In the genomic region with DNA sequence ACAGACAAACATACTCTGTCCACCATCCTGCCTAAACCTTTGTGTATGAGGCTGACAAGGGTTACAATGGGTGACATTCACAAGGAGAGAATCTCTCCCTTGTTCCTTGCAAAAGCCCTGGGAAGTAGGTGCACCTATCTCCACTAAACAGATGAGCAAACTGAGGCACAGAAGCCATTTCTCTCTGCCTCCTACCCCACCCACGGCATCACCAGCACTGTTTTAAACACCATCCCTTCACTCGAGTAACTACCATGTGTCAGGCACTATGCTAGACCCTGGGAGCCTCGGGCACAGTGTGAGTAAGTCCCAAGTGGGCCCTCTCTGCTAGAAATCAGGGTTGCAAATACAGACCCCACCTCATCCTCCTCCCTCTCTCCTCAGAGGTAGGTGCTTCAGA, we compare ENCODE assay signal across 9 cellular contexts. TPM values are rescaled to one million over a fixed set of nuclear protein-coding genes. Genes with fewer than 3 reads are reported as not detected.
DNase-seq lines count a peak whose midpoint lies in the region; ATAC-seq, FAIRE-seq and TF ChIP-seq lines count a peak whose summit lies in the region.
"Had no signal": no experiment of that assay in that cellular context is flagged by ENCODE, and none has a peak within 500 bp of the region (broad histone marks: within the 10 kb centered on the region; RNA-seq: fewer than 3 reads in every experiment).

No MANE protein-coding gene starts in this region.

- H3K27me3 Mint-ChIP-seq in activated naive CD4-positive, alpha-beta T cell treated with anti-CD3 and anti-CD28 coated beads, Interleukin-2, amount 10 ng/mL, durations not matched to agents 7 days and 5 days, result no peaks in the 10 kb centered on the region

- no peak for DNase-seq in activated naive CD4-positive, alpha-beta T cell treated with anti-CD3 and anti-CD28 coated beads, Interleukin-2, amount 10 ng/mL, durations not matched to agents 7 days and 5 days
- no peak for DNase-seq in activated naive CD4-positive, alpha-beta T cell treated with Interleukin-2 at 50 U/mL for 16 hours
- DNase-seq in ascending aorta (ENCODE audit: low spot score in 2 of 2) (no peak), right lobe of liver (no peak), transverse colon (no peak), HTR-8/SVneo (ENCODE audit: insufficient read length, low spot score) (no peak), HPDE6-E6E7 (ENCODE audit: extremely low spot score) (no peak)
- DNase-seq: amniotic stem cell had no signal

- no peaks in the 10 kb centered on the region for H3K9me3 Mint-ChIP-seq in activated naive CD4-positive, alpha-beta T cell treated with anti-CD3 and anti-CD28 coated beads, Interleukin-2, amount 10 ng/mL, durations not matched to agents 7 days and 5 days

- peaks cover 23% of the 10 kb centered on the region for H3K36me3 Mint-ChIP-seq in activated naive CD4-positive, alpha-beta T cell treated with anti-CD3 and anti-CD28 coated beads, Interleukin-2, amount 10 ng/mL, durations not matched to agents 7 days and 5 days

- peaks cover 40% of the 10 kb centered on the region for H3K4me1 Mint-ChIP-seq in activated naive CD4-positive, alpha-beta T cell treated with anti-CD3 and anti-CD28 coated beads, Interleukin-2, amount 10 ng/mL, durations not matched to agents 7 days and 5 days

- TF ChIP-seq EP300 in transverse colon (IDR thresholded peaks at IDR 0.05; ENCODE audit: low read depth), result no peak

- H3K9me3 ChIP-seq in ascending aorta, result no peaks in the 10 kb centered on the region
- H3K9me3 ChIP-seq in right lobe of liver, result no peaks in the 10 kb centered on the region
- H3K9me3 ChIP-seq in transverse colon, result no peaks in the 10 kb centered on the region

- peaks cover 7 to 11% of the 10 kb centered on the region in 2 donors for H3K4me1 ChIP-seq in ascending aorta
- peaks cover 0 to 27% (median 4%) of the 10 kb centered on the region in 4 donors for H3K4me1 ChIP-seq in right lobe of liver
- peaks cover 16 to 23% (median 19%) of the 10 kb centered on the region in 4 donors for H3K4me1 ChIP-seq in transverse colon

- H3K4me3 ChIP-seq in ascending aorta (peak overlapping the region; percentile 83 to 95), right lobe of liver (peak overlapping the region; percentile 92 to 93 (median 92)), transverse colon (peak overlapping the region; percentile 63 to 94 (median 77))

- no peak for FAIRE-seq in HTR-8/SVneo (lab: Jason Lieb, UNC)

- peak overlapping the region; percentile 84 for H3K27ac Mint-ChIP-seq in activated naive CD4-positive, alpha-beta T cell treated with anti-CD3 and anti-CD28 coated beads, Interleukin-2, amount 10 ng/mL, durations not matched to agents 7 days and 5 days

- TF ChIP-seq POLR2A in right lobe of liver (IDR thresholded peaks at IDR 0.05) (no peak), transverse colon (IDR thresholded peaks at IDR 0.05) (no peak)

- CTCF ChIA-PET in activated naive CD4-positive, alpha-beta T cell treated with anti-CD3 and anti-CD28 coated beads, Interleukin-2, amount 10 ng/mL, durations not matched to agents 7 days and 5 days (lab: Charles Lee), result no interaction called here

- H3K36me3 ChIP-seq in ascending aorta, result peaks cover 0 to 5% of the 10 kb centered on the region in 2 donors
- H3K36me3 ChIP-seq in right lobe of liver, result peaks cover 0 to 4% (median 0%) of the 10 kb centered on the region in 4 donors
- no peaks in the 10 kb centered on the region for H3K36me3 ChIP-seq in transverse colon

- peak overlapping the region; percentile 94 for H3K4me3 Mint-ChIP-seq in activated naive CD4-positive, alpha-beta T cell treated with anti-CD3 and anti-CD28 coated beads, Interleukin-2, amount 10 ng/mL, durations not matched to agents 7 days and 5 days

- ATAC-seq in right lobe of liver, result no peak
- ATAC-seq in HG02870 (IDR thresholded peaks at IDR 0.05; ENCODE audit: unreplicated experiment), result no peak

- in situ Hi-C loops in transverse colon (cut with MboI; ENCODE audit: low pct_ligation_motif_present in 1 of 4, low pct_unique_long_range_greater_than_20kb in 1 of 4, low sequenced_read_pairs in 3 of 4), result no loop called here

- H3K27me3 ChIP-seq in ascending aorta (no peaks in the 10 kb centered on the region), right lobe of liver (no peaks in the 10 kb centered on the region), transverse colon (no peaks in the 10 kb centered on the region)

- intact Hi-C loops in ascending aorta (cut with DNase I) (no loop called here), right lobe of liver (cut with DNase I) (no loop called here), transverse colon (cut with DNase I; ENCODE audit: low total_unique reads) (no loop called here)

- TF ChIP-seq CTCF in ascending aorta (IDR thresholded peaks at IDR 0.05) (no peak), right lobe of liver (IDR thresholded peaks at IDR 0.05) (no peak), transverse colon (IDR thresholded peaks at IDR 0.05) (no peak)

- H3K27ac ChIP-seq in ascending aorta (no peak overlapping the region), right lobe of liver (no peak overlapping the region), transverse colon (peak overlapping the region in 3 of 4 donors; percentile 82 to 86 (median 86))

- WGBS in right lobe of liver (ENCODE audit: insufficient coverage, low coverage, low lambda C conversion rate, missing lambda C conversion rate), result 28% methylated on average over 3 of the region's 3 CpGs
- WGBS in transverse colon (ENCODE audit: low coverage in 1 of 2), 2 donors, result 16% methylated on average over 3 of the region's 3 CpGs; no CpG with 5 or more reads in 1 of the 2 donors

RNA-seq across cellular contexts. Expression of a gene that starts 0.9 kb away (rescaled TPM):
- total RNA-seq in ascending aorta, result 4.7 TPM
- 1 to 10 TPM; 2.6 to 8.9 (median 5.2) TPM for total RNA-seq in right lobe of liver
- total RNA-seq in transverse colon, result 10 to 100 TPM in 1 of 4 donors, 1 to 10 TPM in 3; 3.7 to 10.3 (median 5.6) TPM

RNA-seq across cellular contexts. Expression of a gene that starts 1.0 kb away (rescaled TPM):
- total RNA-seq in ascending aorta (not detected), right lobe of liver (1 to 10 TPM; 1.4 to 3.3 (median 2.5) TPM), transverse colon (10 to 100 TPM in 1 of 4 donors, 1 to 10 TPM in 3; 2.4 to 11.2 (median 6.0) TPM)

RNA-seq across cellular contexts. Expression of a gene that starts 41.0 kb away (rescaled TPM):
- total RNA-seq in ascending aorta, result 0.64 TPM
- total RNA-seq in right lobe of liver, result 1 to 10 TPM; 4.8 to 7.6 (median 6.1) TPM
- 10 to 100 TPM in 3 of 4 donors, 1 to 10 TPM in 1; 8.8 to 22.0 (median 14.4) TPM for total RNA-seq in transverse colon

Comparison
In these comparisons a context has a peak if more than half of its experiments do, and no peak if none do; other contexts are left out.
1. H3K27ac ChIP-seq: peak in transverse colon (3 of 4); none in ascending aorta (0 of 2) and right lobe of liver (0 of 3).
2. Peak in every context shown above with its lines, with median percentiles within 50 percentile points of each other: H3K4me3 ChIP-seq.